In the genomic region with DNA sequence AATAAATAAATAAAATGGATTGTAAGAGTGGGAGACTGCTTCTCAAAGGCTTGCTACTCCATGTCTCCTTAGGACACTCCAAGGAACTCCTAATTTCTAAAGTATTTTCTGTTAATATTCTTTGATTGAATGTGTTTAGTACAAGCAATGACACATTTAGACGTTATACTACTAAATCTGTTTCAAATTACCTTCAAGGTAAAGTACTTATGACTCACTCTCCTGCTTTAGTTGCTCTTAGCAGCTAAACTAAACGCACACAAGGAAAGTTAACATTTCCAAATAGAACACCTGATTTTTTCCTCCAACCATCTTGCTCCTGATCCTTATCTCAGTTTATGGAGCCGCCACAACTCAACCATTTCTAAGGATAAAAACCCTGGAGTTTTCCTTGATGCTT, we compare ENCODE assay signal across 25 cellular contexts.
DNase-seq lines count a peak whose midpoint lies in the region; ATAC-seq, FAIRE-seq and TF ChIP-seq lines count a peak whose summit lies in the region.
"Had no signal": no experiment of that assay in that cellular context is flagged by ENCODE, and none has a peak within 500 bp of the region (broad histone marks: within the 10 kb centered on the region; RNA-seq: fewer than 3 reads in every experiment).

No MANE protein-coding gene starts in this region.

- H3K27me3 ChIP-seq in SK-N-SH (ENCODE audit: insufficient read depth) (no peaks in the 10 kb centered on the region), bronchial epithelial cell (ENCODE audit: control insufficient read depth, insufficient read depth, low read length) (no peaks in the 10 kb centered on the region), foreskin keratinocyte (no peaks in the 10 kb centered on the region)
- H3K27me3 ChIP-seq: BE2C; BLaER1 treated with 17β-estradiol and CSF1 and Interleukin-3, amounts not matched to agents 10 nM and 100 nM had no signal

- TF ChIP-seq CTCF in SK-N-SH (IDR thresholded peaks at IDR 0.05) (no peak), bronchial epithelial cell (IDR thresholded peaks at IDR 0.05; ENCODE audit: insufficient read depth, low read length, severe bottlenecking) (no peak), foreskin keratinocyte (conservative IDR thresholded peaks at IDR 0.05) (no peak), CD14-positive monocyte (IDR thresholded peaks at IDR 0.05) (no peak)

- WGBS in SK-N-SH (ENCODE audit: low lambda C conversion rate) = 47% methylated on average over 3 of the region's 3 CpGs

- H3K9me3 ChIP-seq in SK-N-SH = no peaks in the 10 kb centered on the region
- H3K9me3 ChIP-seq: A549; BE2C; BLaER1 treated with 17β-estradiol and CSF1 and Interleukin-3, amounts not matched to agents 10 nM and 100 nM; HAP-1 had no signal

- DNase-seq in DMS53 treated with DMSO at 0.1 percent for 48 hours (lab: John Stamatoyannopoulos, UW; ENCODE audit: unreplicated experiment) (peak; percentile 8), SK-N-SH (no peak), bronchial epithelial cell (ENCODE audit: low read depth) (peak; percentile 8), foreskin keratinocyte (peak; percentile 25 to 50), CD14-positive monocyte (ENCODE audit: low spot score) (no peak), NCI-H2029 (lab: John Stamatoyannopoulos, UW) (no peak), NCI-H748 treated with DMSO at 0.1 percent for 48 hours (lab: John Stamatoyannopoulos, UW) (no peak)
- DNase-seq: 8988T; ACHN; AML-193; BE2C; Calu3; CD4-positive, alpha-beta memory T cell; COR-L47; DMS79; EL; GDM1; HFFc6 had no signal

- intact Hi-C loops in CD14-positive monocyte (cut with micrococcal nuclease) = no loop called here

- no peaks in the 10 kb centered on the region for H4K20me1 ChIP-seq in SK-N-SH (ENCODE audit: insufficient read depth)
- H4K20me1 ChIP-seq: BLaER1 treated with 17β-estradiol and CSF1 and Interleukin-3, amounts not matched to agents 10 nM and 100 nM had no signal

- H3K4me1 ChIP-seq in SK-N-SH (ENCODE audit: control insufficient read depth in 1 of 2, insufficient read depth in 2 of 2, low read depth in 1 of 2, low read length in 1 of 2) (no peaks in the 10 kb centered on the region), foreskin keratinocyte (no peaks in the 10 kb centered on the region)
- H3K4me1 ChIP-seq: A549; BE2C; BLaER1 treated with 17β-estradiol and CSF1 and Interleukin-3, amounts not matched to agents 10 nM and 100 nM had no signal

- peaks cover 0 to 10% (median 3%) of the 10 kb centered on the region in 7 donors for H3K9me3 Mint-ChIP-seq in CD14-positive monocyte
- H3K9me3 Mint-ChIP-seq: GM23338, HFFc6 had no signal

- H3K4me1 Mint-ChIP-seq in CD14-positive monocyte = no peaks in the 10 kb centered on the region
- H3K4me1 Mint-ChIP-seq: CD4-positive, alpha-beta memory T cell had no signal

- TF ChIP-seq RAD21 in SK-N-SH (IDR thresholded peaks at IDR 0.05; ENCODE audit: low read length) = no peak

- CTCF ChIA-PET in SK-N-SH (lab: Yijun Ruan, JAX) = no interaction called here

- peaks cover 0 to 2% (median 0%) of the 10 kb centered on the region in 3 donors for H3K27me3 Mint-ChIP-seq in CD14-positive monocyte (ENCODE audit: low read depth in 3 of 3)
- H3K27me3 Mint-ChIP-seq: CD4-positive, alpha-beta memory T cell had no signal

- H3K4me3 ChIP-seq in SK-N-SH (ENCODE audit: low read depth in 2 of 2, low read length in 1 of 2) (no peak overlapping the region), bronchial epithelial cell (ENCODE audit: low read depth, low read length) (no peak overlapping the region)
- H3K4me3 ChIP-seq: A549; BLaER1 treated with 17β-estradiol and CSF1 and Interleukin-3, amounts not matched to agents 10 nM and 100 nM; GM12878; GM23338; HAP-1 had no signal

- H3K36me3 ChIP-seq in SK-N-SH (replicated peaks in 1 of 2; ENCODE audit: control insufficient read depth in 1 of 2, insufficient read depth in 2 of 2, low read length in 1 of 2) (no peaks in the 10 kb centered on the region), bronchial epithelial cell (ENCODE audit: control insufficient read depth, insufficient read depth, low read length) (no peaks in the 10 kb centered on the region)
- H3K36me3 ChIP-seq: BE2C; BLaER1 treated with 17β-estradiol and CSF1 and Interleukin-3, amounts not matched to agents 10 nM and 100 nM; HAP-1 had no signal

- H3K27ac Mint-ChIP-seq in CD14-positive monocyte = no peak overlapping the region
- H3K27ac Mint-ChIP-seq: CD4-positive, alpha-beta memory T cell; GM23338; HFFc6 had no signal

- H3F3A ChIP-seq in SK-N-SH (replicated peaks; ENCODE audit: insufficient read depth) = no peaks in the 10 kb centered on the region

- H3K4me2 ChIP-seq in SK-N-SH = no peak overlapping the region
- H3K4me2 ChIP-seq: A549, GM23338 had no signal

- H3K9me2 ChIP-seq in SK-N-SH = no peaks in the 10 kb centered on the region

- H3K9ac ChIP-seq in SK-N-SH = no peak overlapping the region
- H3K9ac ChIP-seq: BLaER1 treated with 17β-estradiol and CSF1 and Interleukin-3, amounts not matched to agents 10 nM and 100 nM had no signal

- H3K36me3 Mint-ChIP-seq in CD14-positive monocyte = no peaks in the 10 kb centered on the region
- H3K36me3 Mint-ChIP-seq: CD4-positive, alpha-beta memory T cell had no signal

- H3K27ac ChIP-seq in SK-N-SH (ENCODE audit: low read depth in 2 of 2, low read length in 1 of 2) = no peak overlapping the region
- no peak overlapping the region for H3K27ac ChIP-seq in foreskin keratinocyte
- H3K27ac ChIP-seq: A549; BLaER1 treated with 17β-estradiol and CSF1 and Interleukin-3, amounts not matched to agents 10 nM and 100 nM had no signal

- H2AFZ ChIP-seq in SK-N-SH (ENCODE audit: low read depth) = no peak overlapping the region
- H2AFZ ChIP-seq: GM23338 had no signal

- no peak for TF ChIP-seq EP300 in SK-N-SH (IDR thresholded peaks at IDR 0.05; ENCODE audit: borderline replicate concordance in 1 of 2, low read depth in 1 of 2, low read length in 1 of 2)

- no peak overlapping the region for H3K4me3 Mint-ChIP-seq in CD14-positive monocyte
- H3K4me3 Mint-ChIP-seq: CD4-positive, alpha-beta memory T cell; GM23338; HFFc6 had no signal

- ATAC-seq in foreskin keratinocyte (peak; percentile 82), HG03520 (IDR thresholded peaks at IDR 0.05; ENCODE audit: unreplicated experiment) (no peak)
- ATAC-seq: A549, GM12878, GM23338 had no signal

- no peak for FAIRE-seq in bronchial epithelial cell (lab: Jason Lieb, UNC)
- FAIRE-seq: A549, GM12878, H54 had no signal

- no peaks in the 10 kb centered on the region for H3K79me2 ChIP-seq in SK-N-SH (ENCODE audit: insufficient read depth)

- POLR2A ChIA-PET in SK-N-SH (lab: Yijun Ruan, JAX) = no interaction called here

TF ChIP-seq in SK-N-SH, 30 proteins besides CTCF, POLR2A, EP300 and RAD21:
- peak; percentile 41 for TF ChIP-seq TCF12 (IDR thresholded peaks at IDR 0.05)
- no peak for TF ChIP-seq RCOR1 (IDR thresholded peaks at IDR 0.05; ENCODE audit: low read length)

Comparison
In these comparisons a context has a peak if more than half of its experiments do, and no peak if none do; other contexts are left out.
1. DNase-seq: peak in DMS53 treated with DMSO at 0.1 percent for 48 hours (single experiment), bronchial epithelial cell (single experiment) and foreskin keratinocyte (2 of 2); none in SK-N-SH (single experiment), CD14-positive monocyte (single experiment), NCI-H2029 (single experiment) and NCI-H748 treated with DMSO at 0.1 percent for 48 hours (single experiment).